Comparison of ENCODE assay signal across 8 cellular contexts in the genomic region with DNA sequence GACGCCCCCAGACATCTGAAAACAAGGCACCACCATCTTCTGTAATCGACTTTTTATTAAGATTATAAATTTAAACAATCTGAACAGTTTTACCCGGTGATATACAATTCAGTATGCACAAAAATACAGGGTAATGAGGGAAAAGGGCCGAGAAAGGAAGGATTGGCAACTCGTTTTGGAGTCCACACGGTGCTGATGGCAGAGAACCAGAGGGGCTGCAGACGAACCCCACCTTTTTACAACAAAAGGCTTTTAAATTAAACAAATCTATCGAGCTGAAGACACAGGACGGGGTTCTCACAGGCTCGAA. TPM values are rescaled to one million over a fixed set of nuclear protein-coding genes. Genes with fewer than 3 reads are reported as not detected.
A peak's percentile ranks its signal among the peaks of the same experiment; 100 is the strongest.
DNase-seq lines count a peak whose midpoint lies in the region; ATAC-seq, FAIRE-seq and TF ChIP-seq lines count a peak whose summit lies in the region.

No MANE protein-coding gene starts in this region.

- H3K4me1 Mint-ChIP-seq in activated CD4-positive, alpha-beta T cell treated with anti-CD3 and anti-CD28 coated beads, Interleukin-2, amount 10 ng/mL, durations not matched to agents 7 days and 5 days: peaks cover 26% of the 10 kb centered on the region

- peak overlapping the region; percentile 83 for H3K27ac Mint-ChIP-seq in activated CD4-positive, alpha-beta T cell treated with anti-CD3 and anti-CD28 coated beads, Interleukin-2, amount 10 ng/mL, durations not matched to agents 7 days and 5 days

- H3K36me3 ChIP-seq in HepG2 (replicated peaks in 1 of 2; ENCODE audit: control insufficient read depth in 1 of 2, insufficient read depth in 2 of 2, low read length in 2 of 2): no peaks in the 10 kb centered on the region
- H3K36me3 ChIP-seq in thymus (ENCODE audit: control insufficient read depth, insufficient read depth): no peaks in the 10 kb centered on the region

- no peaks in the 10 kb centered on the region for H3K9me3 ChIP-seq in HepG2 (ENCODE audit: low read length)
- no peaks in the 10 kb centered on the region for H3K9me3 ChIP-seq in thymus (ENCODE audit: control insufficient read depth)

- peaks cover 19% of the 10 kb centered on the region for H3K27me3 Mint-ChIP-seq in activated CD4-positive, alpha-beta T cell treated with anti-CD3 and anti-CD28 coated beads, Interleukin-2, amount 10 ng/mL, durations not matched to agents 7 days and 5 days

- CTCF ChIA-PET in activated CD4-positive, alpha-beta T cell treated with anti-CD3 and anti-CD28 coated beads, Interleukin-2, amount 10 ng/mL, durations not matched to agents 7 days and 5 days (lab: Charles Lee): interaction anchor here (0.6 to 4.3 kb wide), 10 partner anchors 8 to 449 kb away, joined by 3 to 32 read pairs (median 14); a partner anchor contains a TSS
- CTCF ChIA-PET in HepG2 (lab: Yijun Ruan, JAX; ENCODE audit: low intra/inter-chr PET ratio, low total read pairs): no interaction called here

- H2AFZ ChIP-seq in HepG2 (ENCODE audit: low read length): no peak overlapping the region

- in situ Hi-C loops in HepG2 (cut with HindIII; ENCODE audit: extremely low pct_ligation_motif_present, low pct_unique_long_range_greater_than_20kb): loop anchor here (5.0 to 10.0 kb wide), 3 partner anchors 33 to 439 kb away; no protein-coding TSS in a partner anchor

- POLR2A ChIA-PET in activated CD4-positive, alpha-beta T cell treated with anti-CD3 and anti-CD28 coated beads, Interleukin-2, amount 10 ng/mL, durations not matched to agents 7 days and 5 days (lab: Charles Lee): no interaction called here
- POLR2A ChIA-PET in HepG2 (lab: Yijun Ruan, JAX): interaction anchor here (0.8 to 5.6 kb wide), 10 partner anchors 36 to 451 kb away, joined by 3 to 55 read pairs (median 6); a partner anchor contains a TSS

- no peak for DNase-seq in activated CD4-positive, alpha-beta T cell treated with anti-CD3 and anti-CD28 coated beads, Interleukin-2, amount 10 ng/mL, durations not matched to agents 7 days and 5 days
- DNase-seq in activated CD4-positive, alpha-beta T cell treated with anti-CD3 and anti-CD28 coated beads for 48 hours: no peak
- DNase-seq in HepG2 (ENCODE audit: low spot score): no peak
- no peak for DNase-seq in medulla oblongata (ENCODE audit: extremely low spot score)

- H3K79me2 ChIP-seq in HepG2 (ENCODE audit: insufficient read depth, low read length): peaks cover 5% of the 10 kb centered on the region

- no peaks in the 10 kb centered on the region for H3K9me3 Mint-ChIP-seq in activated CD4-positive, alpha-beta T cell treated with anti-CD3 and anti-CD28 coated beads, Interleukin-2, amount 10 ng/mL, durations not matched to agents 7 days and 5 days

- WGBS in HepG2 (ENCODE audit: low lambda C conversion rate): 1% methylated on average over 10 of the region's 10 CpGs
- WGBS in thymus: under 1% methylated on average over 10 of the region's 10 CpGs

- peaks cover 3% of the 10 kb centered on the region; the same call in 1 of the 2 replicates for H4K20me1 ChIP-seq in HepG2 (ENCODE audit: insufficient read depth, low read length)

- H3K4me2 ChIP-seq in HepG2 (ENCODE audit: low read depth, low read length): peak overlapping the region; percentile 94

- TF ChIP-seq POLR2A in HepG2 (IDR thresholded peaks at IDR 0.05; ENCODE audit: insufficient read depth in 1 of 2, low read depth in 2 of 2, low read length in 2 of 2): no peak

- peaks cover 12 to 46% of the 10 kb centered on the region in 2 experiments for H3K27me3 ChIP-seq in HepG2 (ENCODE audit: control insufficient read depth in 1 of 2, insufficient read depth in 2 of 2, low read length in 2 of 2)
- H3K27me3 ChIP-seq in thymus (ENCODE audit: control insufficient read depth, insufficient read depth): peaks cover 41% of the 10 kb centered on the region

- FAIRE-seq in HepG2 (lab: Jason Lieb, UNC): no peak

- TF ChIP-seq CTCF in HepG2 (CRISPR knock-in tag; IDR thresholded peaks at IDR 0.05): no peak

- H3K27ac ChIP-seq in angular gyrus (ENCODE audit: low read depth, low read length) (peak overlapping the region; percentile 95), HepG2 (ENCODE audit: extremely low read length, insufficient read depth, low read length) (peak overlapping the region; percentile 82), thymus (ENCODE audit: low read depth) (peak overlapping the region; percentile 86)

- no TSS peak for BruUV-seq in HepG2 (replicated peaks; lab: Mats Ljungman, UMichigan)

- peak overlapping the region; percentile 83 to 93 (median 90) for H3K4me3 ChIP-seq in HepG2 (replicated peaks in 1 of 3; ENCODE audit: insufficient read depth in 1 of 3, low read depth in 2 of 3, low read length in 3 of 3)
- H3K4me3 ChIP-seq in thymus (ENCODE audit: low read length): peak overlapping the region; percentile 73

- H3K4me1 ChIP-seq in HepG2 (ENCODE audit: insufficient read depth, low read length): peaks cover 53% of the 10 kb centered on the region
- peaks cover 24% of the 10 kb centered on the region for H3K4me1 ChIP-seq in thymus (ENCODE audit: control insufficient read depth, insufficient read depth, low read length)

- peak overlapping the region; percentile 78 for H3K9ac ChIP-seq in HepG2 (ENCODE audit: insufficient read depth, low read depth, low read length)

- TF ChIP-seq EP300 in HepG2 (IDR thresholded peaks at IDR 0.05; ENCODE audit: low read depth in 2 of 2, low read length in 2 of 2): no peak
- no peak for TF ChIP-seq EP300 in HepG2 (CRISPR knock-in tag; IDR thresholded peaks at IDR 0.05; ENCODE audit: borderline replicate concordance)

- ATAC-seq in HepG2 (no peak), GM18517 (IDR thresholded peaks at IDR 0.05; ENCODE audit: unreplicated experiment) (no peak), GM18502 (IDR thresholded peaks at IDR 0.05; ENCODE audit: poor library complexity, unreplicated experiment) (no peak)

- intact Hi-C loops in HepG2 (cut with micrococcal nuclease; ENCODE audit: unreplicated experiment): loop anchor here (5.0 to 10.0 kb wide), 4 partner anchors 33 to 449 kb away; a partner anchor contains a TSS

- peak overlapping the region; percentile 78 for H3K4me3 Mint-ChIP-seq in activated CD4-positive, alpha-beta T cell treated with anti-CD3 and anti-CD28 coated beads, Interleukin-2, amount 10 ng/mL, durations not matched to agents 7 days and 5 days

- no peak; the same call in 1 of the 2 replicates for TF ChIP-seq RAD21 in HepG2 (CRISPR knock-in tag; IDR thresholded peaks at IDR 0.05)

- no peaks in the 10 kb centered on the region for H3K36me3 Mint-ChIP-seq in activated CD4-positive, alpha-beta T cell treated with anti-CD3 and anti-CD28 coated beads, Interleukin-2, amount 10 ng/mL, durations not matched to agents 7 days and 5 days (ENCODE audit: low read depth)

TF ChIP-seq in HepG2, 621 proteins besides CTCF, POLR2A, EP300 and RAD21 (continues in another document):
- TF ChIP-seq, protein P1, sequence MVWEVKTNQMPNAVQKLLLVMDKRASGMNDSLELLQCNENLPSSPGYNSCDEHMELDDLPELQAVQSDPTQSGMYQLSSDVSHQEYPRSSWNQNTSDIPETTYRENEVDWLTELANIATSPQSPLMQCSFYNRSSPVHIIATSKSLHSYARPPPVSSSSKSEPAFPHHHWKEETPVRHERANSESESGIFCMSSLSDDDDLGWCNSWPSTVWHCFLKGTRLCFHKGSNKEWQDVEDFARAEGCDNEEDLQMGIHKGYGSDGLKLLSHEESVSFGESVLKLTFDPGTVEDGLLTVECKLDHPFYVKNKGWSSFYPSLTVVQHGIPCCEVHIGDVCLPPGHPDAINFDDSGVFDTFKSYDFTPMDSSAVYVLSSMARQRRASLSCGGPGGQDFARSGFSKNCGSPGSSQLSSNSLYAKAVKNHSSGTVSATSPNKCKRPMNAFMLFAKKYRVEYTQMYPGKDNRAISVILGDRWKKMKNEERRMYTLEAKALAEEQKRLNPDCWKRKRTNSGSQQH (CRISPR knock-in tag; IDR thresholded peaks at IDR 0.05; ENCODE audit: low read depth): 0 out of 2 replicates have a peak, but pooled peaks have one; percentile 18
- TF ChIP-seq, protein P2, sequence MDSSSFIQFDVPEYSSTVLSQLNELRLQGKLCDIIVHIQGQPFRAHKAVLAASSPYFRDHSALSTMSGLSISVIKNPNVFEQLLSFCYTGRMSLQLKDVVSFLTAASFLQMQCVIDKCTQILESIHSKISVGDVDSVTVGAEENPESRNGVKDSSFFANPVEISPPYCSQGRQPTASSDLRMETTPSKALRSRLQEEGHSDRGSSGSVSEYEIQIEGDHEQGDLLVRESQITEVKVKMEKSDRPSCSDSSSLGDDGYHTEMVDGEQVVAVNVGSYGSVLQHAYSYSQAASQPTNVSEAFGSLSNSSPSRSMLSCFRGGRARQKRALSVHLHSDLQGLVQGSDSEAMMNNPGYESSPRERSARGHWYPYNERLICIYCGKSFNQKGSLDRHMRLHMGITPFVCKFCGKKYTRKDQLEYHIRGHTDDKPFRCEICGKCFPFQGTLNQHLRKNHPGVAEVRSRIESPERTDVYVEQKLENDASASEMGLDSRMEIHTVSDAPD (CRISPR knock-in tag; IDR thresholded peaks at IDR 0.05): no peak

RNA-seq across cellular contexts. Expression of a gene that starts 2.6 kb away (rescaled TPM):
- total RNA-seq in activated CD4-positive, alpha-beta T cell treated with anti-CD3 and anti-CD28 coated beads, Interleukin-2, amount 10 ng/mL, durations not matched to agents 7 days and 5 days: 1 to 10 TPM; 1.8 to 2.3 TPM
- total RNA-seq in HepG2 (2016; rRNA removed; fragmentation: Illumina TruSeq; extraction: Trizol): 2.5 and 3.3 TPM in 2 replicates
- 2.4 and 2.5 TPM in 2 replicates for total RNA-seq in HepG2 (2016; cell fraction: cytosol; rRNA removed; fragmentation: Illumina TruSeq; extraction: Trizol; ENCODE audit: low read depth)
- 2.6 and 3.2 TPM in 2 replicates for total RNA-seq in HepG2 (2016; cell fraction: insoluble cytoplasmic fraction; rRNA removed; fragmentation: Illumina TruSeq; extraction: Trizol)
- 2.0 and 2.7 TPM in 2 replicates for total RNA-seq in HepG2 (2016; cell fraction: membrane; rRNA removed; fragmentation: Illumina TruSeq; extraction: Trizol)
- 0.84 and 1.2 TPM in 2 replicates for total RNA-seq in HepG2 (2016; cell fraction: nucleus; rRNA removed; fragmentation: Illumina TruSeq; extraction: Trizol)
- polyA plus RNA-seq in HepG2 (2011; rRNA removed) (1.8 and 3.6 TPM in 2 replicates), thymus (13.7 TPM)
- polyA plus RNA-seq in HepG2 (2011; cell fraction: cytosol; rRNA removed): 2.1 and 3.1 TPM in 2 replicates
- 4.4 and 4.5 TPM in 2 replicates for polyA plus RNA-seq in HepG2 (2011; cell fraction: nucleus; rRNA removed)
- 1.5 and 2.6 TPM in 2 replicates for polyA plus RNA-seq in HepG2 (2012)
- polyA plus RNA-seq in HepG2 (2016; cell fraction: cytosol; fragmentation: Illumina TruSeq; extraction: Trizol; ENCODE audit: low read depth): 0.59 and 0.61 TPM in 2 replicates
- polyA plus RNA-seq in HepG2 (2016; cell fraction: insoluble cytoplasmic fraction; fragmentation: Illumina TruSeq; extraction: Trizol; ENCODE audit: low read depth): 2.2 and 2.5 TPM in 2 replicates
- polyA plus RNA-seq in HepG2 (2016; cell fraction: membrane; fragmentation: Illumina TruSeq; extraction: Trizol; ENCODE audit: low read depth): 0.52 and 0.74 TPM in 2 replicates
- 1.3 and 2.1 TPM in 2 replicates for polyA plus RNA-seq in HepG2 (2016; cell fraction: nucleus; fragmentation: Illumina TruSeq; extraction: Trizol; ENCODE audit: insufficient read depth, low read depth)
- polyA minus RNA-seq in HepG2 (2011; rRNA and poly(A)+ RNA removed; ENCODE audit: low replicate concordance): 5.5 and 12.0 TPM in 2 replicates
- polyA minus RNA-seq in HepG2 (2011; cell fraction: cytosol; rRNA and poly(A)+ RNA removed): 5.6 and 6.2 TPM in 2 replicates
- polyA minus RNA-seq in HepG2 (2011; cell fraction: nucleus; rRNA and poly(A)+ RNA removed): 1.2 and 1.9 TPM in 2 replicates
